ENCODE assay signal across 8 cellular contexts in the genomic region with DNA sequence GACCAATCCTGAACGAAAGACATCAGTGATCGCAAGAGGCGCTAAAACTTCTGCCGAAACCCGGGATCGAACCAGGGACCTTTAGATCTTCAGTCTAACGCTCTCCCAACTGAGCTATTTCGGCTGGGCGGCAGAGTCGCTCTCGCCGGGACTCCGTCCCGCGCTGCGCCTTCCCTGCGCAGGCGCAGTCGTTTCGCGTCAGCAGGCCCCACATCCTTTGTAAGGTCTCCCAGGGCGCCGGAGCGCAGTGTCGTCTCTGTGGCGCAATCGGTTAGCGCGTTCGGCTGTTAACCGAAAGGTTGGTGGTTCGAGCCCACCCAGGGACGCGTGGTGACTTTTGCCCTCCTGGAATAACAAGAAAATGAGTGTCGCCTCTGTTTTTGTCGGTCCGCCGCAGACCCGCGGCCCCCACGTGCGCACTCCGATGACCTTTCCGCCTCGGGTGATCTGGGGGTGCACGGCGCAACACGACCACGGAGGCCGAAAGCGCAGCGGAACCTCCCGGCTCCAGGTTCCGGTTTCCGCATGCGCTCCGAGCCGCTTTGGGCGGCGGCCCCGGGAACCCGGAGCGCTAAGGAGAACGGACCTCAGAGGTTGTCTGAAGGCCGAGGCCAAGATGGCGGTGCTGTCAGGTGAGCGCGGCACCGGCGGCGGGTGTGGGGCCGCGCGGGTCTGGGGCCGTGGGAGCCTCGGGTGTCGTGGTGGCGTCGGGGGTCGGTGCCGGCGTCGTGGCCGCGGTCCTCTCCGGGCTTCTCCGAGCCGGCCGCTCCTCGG. TPM values are rescaled to one million over a fixed set of nuclear protein-coding genes. Genes with fewer than 3 reads are reported as not detected.
DNase-seq lines count a peak whose midpoint lies in the region; ATAC-seq and TF ChIP-seq lines count a peak whose summit lies in the region.

A gene (plus strand): TSS at position 597 of the 774 bp plus-strand sequence. CDS start 20 bp downstream, at position 617.

- H3K36me3 ChIP-seq in DND-41 (ENCODE audit: insufficient read depth, low read length) (peaks cover 20% of the 10 kb centered on the region), KOPT-K1 (ENCODE audit: insufficient read depth, low read length) (peaks cover 6% of the 10 kb centered on the region; the same call in 1 of the 2 replicates), Peyer's patch (peaks cover 0 to 14% (median 0%) of the 10 kb centered on the region in 3 donors), esophagus muscularis mucosa (peaks cover 7 to 28% (median 11%) of the 10 kb centered on the region in 4 donors)

- H3K27me3 ChIP-seq in DND-41 (ENCODE audit: insufficient read depth, low read length, poor library complexity) (no peaks in the 10 kb centered on the region), Peyer's patch (no peaks in the 10 kb centered on the region), esophagus muscularis mucosa (no peaks in the 10 kb centered on the region)

- peaks cover 2% of the 10 kb centered on the region for H3K27me3 Mint-ChIP-seq in activated T-cell treated with anti-CD3 and anti-CD28 coated beads, Interleukin-2, amount 50 U/mL, for 4 hours (ENCODE audit: low read depth)

- ATAC-seq in DND-41 (ENCODE audit: insufficient read depth, low read depth) (peak; percentile 84), GM21786 (IDR thresholded peaks at IDR 0.05; ENCODE audit: unreplicated experiment) (peak; percentile 71)
- peak; percentile 88 for ATAC-seq in activated T-cell treated with anti-CD3 and anti-CD28 coated beads, Interleukin-2, amount 50 U/mL, for 4 hours

- H3K9me3 ChIP-seq in DND-41 (ENCODE audit: insufficient read depth, low read length, severe bottlenecking) (no peaks in the 10 kb centered on the region), KOPT-K1 (ENCODE audit: insufficient read depth, low read length, poor library complexity, severe bottlenecking) (no peaks in the 10 kb centered on the region), Peyer's patch (no peaks in the 10 kb centered on the region), esophagus muscularis mucosa (no peaks in the 10 kb centered on the region)

- peak within 1 kb of the TSS; percentile 90 for H2AFZ ChIP-seq in DND-41 (ENCODE audit: low read depth, low read length)

- H3K4me2 ChIP-seq in DND-41 (ENCODE audit: insufficient read depth, low read length): peak within 1 kb of the TSS; percentile 79

- H3K4me3 ChIP-seq in DND-41 (ENCODE audit: low read depth in 1 of 2, low read length in 2 of 2) (peak within 1 kb of the TSS; percentile 97 to 98), Peyer's patch (peak within 1 kb of the TSS; percentile 66 to 91 (median 78)), esophagus muscularis mucosa (peak within 1 kb of the TSS; percentile 72 to 99 (median 90))

- TF ChIP-seq POLR2A in Peyer's patch (IDR thresholded peaks at IDR 0.05) (peak; percentile 76 to 83), esophagus muscularis mucosa (IDR thresholded peaks at IDR 0.05; ENCODE audit: low read depth) (peak; percentile 50)

- intact Hi-C loops in esophagus muscularis mucosa (cut with DNase I): loop anchor here (1.0 kb wide), 1 partner anchor 29 kb away; a partner anchor contains a TSS

- H3K36me3 Mint-ChIP-seq in activated T-cell treated with anti-CD3 and anti-CD28 coated beads, Interleukin-2, amount 50 U/mL, for 4 hours (ENCODE audit: insufficient read depth): peaks cover 2% of the 10 kb centered on the region

- 0% methylated on average over 25 of the region's 90 CpGs for WGBS in esophagus muscularis mucosa

- H3K27ac ChIP-seq in DND-41 (ENCODE audit: low read length) (peak within 1 kb of the TSS; percentile 96), KOPT-K1 (ENCODE audit: low read depth, low read length, poor library complexity, severe bottlenecking) (peak within 1 kb of the TSS; percentile 75), Peyer's patch (peak within 1 kb of the TSS; percentile 83 to 90 (median 87)), esophagus muscularis mucosa (replicated peaks in 1 of 4) (peak within 1 kb of the TSS; percentile 87 to 95 (median 93))

- H3K4me1 ChIP-seq in DND-41 (ENCODE audit: insufficient read depth, low read length) (peaks cover 25% of the 10 kb centered on the region), Peyer's patch (peaks cover 0 to 23% (median 4%) of the 10 kb centered on the region in 4 donors), esophagus muscularis mucosa (peaks cover 43 to 61% (median 49%) of the 10 kb centered on the region in 4 donors)

- TF ChIP-seq EP300 in esophagus muscularis mucosa (IDR thresholded peaks at IDR 0.05): no peak

- TF ChIP-seq CTCF in DND-41 (IDR thresholded peaks at IDR 0.05; ENCODE audit: borderline replicate concordance, extremely low read depth, low read length, poor library complexity, severe bottlenecking) (peak; percentile 44), Peyer's patch (IDR thresholded peaks at IDR 0.05) (peak in 5 of 6 experiments; percentile 11 to 67 (median 56)), esophagus muscularis mucosa (IDR thresholded peaks at IDR 0.05) (peak in 2 of 3 experiments; percentile 21 to 25)

- H3K79me2 ChIP-seq in DND-41 (ENCODE audit: insufficient read depth, low read length): peaks cover 41% of the 10 kb centered on the region

- H3K9ac ChIP-seq in DND-41 (ENCODE audit: low read depth, low read length): peak within 1 kb of the TSS; percentile 93

- peak; percentile 89 for DNase-seq in DND-41
- DNase-seq in Peyer's patch: peak; percentile 86 to 97 (median 95)
- peak; percentile 95 for DNase-seq in activated T-cell treated with anti-CD3 and anti-CD28 coated beads, Interleukin-2, amount 50 U/mL, for 4 hours
- DNase-seq in esophagus muscularis mucosa (ENCODE audit: extremely low spot score): peak; percentile 98
- DNase-seq in myocyte (ENCODE audit: low read depth): peak; percentile 91
- peak; percentile 82 to 84 for DNase-seq in stimulated activated CD8-positive, alpha-beta memory T cell treated with anti-CD3 and anti-CD28 coated beads, Interleukin-7, amount 100 ng/mL, for 48 hours (ENCODE audit: extremely low read depth in 1 of 2, low read depth in 1 of 2)

- H4K20me1 ChIP-seq in DND-41 (ENCODE audit: insufficient read depth, low read length): peaks cover 10% of the 10 kb centered on the region; the same call in 1 of the 2 replicates

- no peaks in the 10 kb centered on the region for H3K9me3 Mint-ChIP-seq in activated T-cell treated with anti-CD3 and anti-CD28 coated beads, Interleukin-2, amount 50 U/mL, for 4 hours

- peaks cover 15% of the 10 kb centered on the region for H3K4me1 Mint-ChIP-seq in activated T-cell treated with anti-CD3 and anti-CD28 coated beads, Interleukin-2, amount 50 U/mL, for 4 hours (ENCODE audit: low read depth)

- H3K4me3 Mint-ChIP-seq in activated T-cell treated with anti-CD3 and anti-CD28 coated beads, Interleukin-2, amount 50 U/mL, for 4 hours: peak within 1 kb of the TSS; percentile 86

RNA-seq across cellular contexts. Expression of the gene that starts here (rescaled TPM):
- total RNA-seq in Peyer's patch (100 to 1,000 TPM in 3 of 4 donors, 10 to 100 TPM in 1; 99.9 to 165 (median 156) TPM), esophagus muscularis mucosa (100 to 1,000 TPM in 1 of 4 donors, 10 to 100 TPM in 3; 85.6 to 110 (median 89.4) TPM), myocyte (104 and 124 TPM in 2 replicates)
- 100 to 1,000 TPM; 124 to 142 (median 137) TPM for total RNA-seq in activated T-cell treated with anti-CD3 and anti-CD28 coated beads, Interleukin-2, amount 50 U/mL, for 4 hours
- 81.6 TPM for polyA plus RNA-seq in myocyte (2012)

Comparison
In these comparisons a context has a peak if more than half of its experiments do, and no peak if none do; other contexts are left out.
1. Peak in every context shown above with its lines: DNase-seq, ATAC-seq, H3K4me3 ChIP-seq and H3K27ac ChIP-seq.